In the genomic region with DNA sequence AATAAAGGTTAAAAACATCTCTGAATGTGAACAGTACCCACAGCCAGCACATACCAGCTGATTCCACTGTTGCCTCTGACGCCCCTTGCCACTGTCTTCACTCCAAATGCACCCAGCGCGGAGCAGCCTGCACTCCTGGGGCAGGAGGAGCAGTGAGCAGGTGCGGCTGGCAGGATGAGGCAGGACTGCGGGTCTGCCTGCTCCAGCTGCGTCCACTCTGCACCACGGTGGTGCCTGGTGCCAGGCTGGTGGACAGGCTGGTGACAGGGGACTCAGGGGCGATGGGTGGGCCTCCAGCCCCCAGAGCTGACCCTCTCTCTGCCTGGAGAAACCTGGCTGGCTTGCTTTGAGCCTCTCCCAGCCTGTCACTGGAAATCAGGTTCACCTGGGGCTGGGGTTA, we compare ENCODE assay signal across 21 cellular contexts.
"Had no signal": no experiment of that assay in that cellular context is flagged by ENCODE, and none has a peak within 500 bp of the region (broad histone marks: within the 10 kb centered on the region; RNA-seq: fewer than 3 reads in every experiment).

No MANE protein-coding gene starts in this region.

- H3K27me3 ChIP-seq: gastroesophageal sphincter, left lung, ovary, right atrium auricular region, spleen, thyroid gland had no signal

- H3K36me3 ChIP-seq: left lung, ovary, prostate gland, right atrium auricular region, spleen, thyroid gland had no signal

- H3K4me3 ChIP-seq: gastroesophageal sphincter, left lung, lung, ovary, prostate gland, right atrium auricular region, spleen, thyroid gland had no signal

- DNase-seq: activated CD4-positive, alpha-beta T cell treated with anti-CD3 and anti-CD28 coated beads, Interleukin-2, amount 10 ng/mL, durations not matched to agents 7 days and 5 days; activated CD4-positive, CD25-positive, alpha-beta regulatory T cell treated with anti-CD3 and anti-CD28 coated beads, Interleukin-2, amount 50 U/mL, for 72 hours; activated CD8-positive, alpha-beta T cell treated with anti-CD3 and anti-CD28 coated beads for 36 hours; cortex of kidney; head of caudate nucleus; left lung; natural killer cell; ovary; spleen; stimulated activated CD4-positive, alpha-beta T cell treated with anti-CD3 and anti-CD28 coated beads, Interleukin-4, amount 100 ng/mL, for 1 hour; stimulated activated naive CD4-positive, alpha-beta T cell treated with Interleukin-2 at 50 U/mL for 16 hours; T-cell had no signal

- H3K27ac ChIP-seq: epithelial cell of prostate, gastroesophageal sphincter, left lung, ovary, prostate gland, right atrium auricular region, spleen, thyroid gland, VCaP had no signal

- H3K9me3 ChIP-seq: gastroesophageal sphincter, ovary, prostate gland, thyroid gland had no signal

- H3K4me1 ChIP-seq: gastroesophageal sphincter, left lung, right atrium auricular region, spleen, thyroid gland had no signal

- FAIRE-seq: astrocyte, urothelium cell line had no signal
